In the genomic region with DNA sequence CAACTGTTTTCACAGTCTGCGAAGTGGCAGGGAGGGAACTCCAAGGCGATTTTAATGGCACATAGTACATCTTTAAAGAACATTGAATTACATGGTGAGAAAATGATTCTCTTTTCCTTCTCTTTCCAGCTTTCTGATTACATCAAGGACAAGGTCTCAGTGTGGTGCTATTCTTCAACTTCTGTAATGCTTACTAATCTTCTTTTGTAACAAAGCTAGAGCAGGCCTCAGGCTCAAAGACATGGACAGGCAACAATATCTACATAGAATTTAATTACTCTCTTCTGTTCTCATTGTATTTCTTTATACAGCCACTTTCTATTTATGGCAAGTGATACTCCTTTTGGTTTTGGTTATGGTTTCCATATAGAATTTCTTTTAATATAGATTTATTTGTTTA, we compare ENCODE assay signal across 15 cellular contexts. TPM values are rescaled to one million over a fixed set of nuclear protein-coding genes. Genes with fewer than 3 reads are reported as not detected.
DNase-seq lines count a peak whose midpoint lies in the region; ATAC-seq and TF ChIP-seq lines count a peak whose summit lies in the region.
"Had no signal": no experiment of that assay in that cellular context is flagged by ENCODE, and none has a peak within 500 bp of the region (broad histone marks: within the 10 kb centered on the region; RNA-seq: fewer than 3 reads in every experiment).

No MANE protein-coding gene starts in this region.

- H3K9me3 Mint-ChIP-seq in brain (peaks cover 0 to 17% (median 0%) of the 10 kb centered on the region in 5 experiments), nephron (peaks cover 24% of the 10 kb centered on the region)
- H3K9me3 Mint-ChIP-seq: CD4-positive, alpha-beta T cell had no signal

- TF ChIP-seq POLR2A in heart left ventricle (IDR thresholded peaks at IDR 0.05): no peak

- intact Hi-C loops in heart left ventricle (cut with DNase I): loop anchor here in 1 of 10 donors (5.0 kb wide), 1 partner anchor 44 kb away; no protein-coding TSS in a partner anchor

- H3K4me1 ChIP-seq in cardiac muscle cell (ENCODE audit: low read depth): peaks cover 31% of the 10 kb centered on the region
- peaks cover 0 to 18% (median 6%) of the 10 kb centered on the region in 12 donors for H3K4me1 ChIP-seq in heart left ventricle
- H3K4me1 ChIP-seq: A549 had no signal

- DNase-seq in cardiac muscle cell (ENCODE audit: low read depth in 1 of 2, low spot score in 1 of 2) (no peak), heart left ventricle (no peak), foreskin fibroblast (no peak), hepatic stellate cell (ENCODE audit: low spot score) (no peak), caudate nucleus (lab: John Stamatoyannopoulos, UW) (no peak)
- DNase-seq: AML-193; Caco-2; CD4-positive, alpha-beta T cell; H9 had no signal

- H3K4me3 Mint-ChIP-seq in brain (no peak overlapping the region), nephron (no peak overlapping the region)
- H3K4me3 Mint-ChIP-seq: CD4-positive, alpha-beta T cell; H9 had no signal

- peak overlapping the region in 4 of 5 experiments; percentile 24 to 45 (median 36) for H3K27ac Mint-ChIP-seq in brain
- H3K27ac Mint-ChIP-seq in nephron: peak overlapping the region in 2 of 3 experiments; percentile 17 to 42
- H3K27ac Mint-ChIP-seq: CD4-positive, alpha-beta T cell; H9 had no signal

- H3K27me3 Mint-ChIP-seq in brain: no peaks in the 10 kb centered on the region
- H3K27me3 Mint-ChIP-seq in nephron (ENCODE audit: low read depth): peaks cover 3% of the 10 kb centered on the region
- H3K27me3 Mint-ChIP-seq: CD4-positive, alpha-beta T cell had no signal

- H3K4me3 ChIP-seq in cardiac muscle cell (no peak overlapping the region), heart left ventricle (no peak overlapping the region), foreskin fibroblast (ENCODE audit: low read depth in 1 of 2, low read length in 2 of 2) (no peak overlapping the region)
- H3K4me3 ChIP-seq: A549 had no signal

- H3K36me3 ChIP-seq in cardiac muscle cell (no peaks in the 10 kb centered on the region), heart left ventricle (no peaks in the 10 kb centered on the region)

- H3K9me3 ChIP-seq in cardiac muscle cell (ENCODE audit: low read depth) (no peaks in the 10 kb centered on the region), heart left ventricle (no peaks in the 10 kb centered on the region)
- H3K9me3 ChIP-seq: A549, Caco-2 had no signal

- H3K27ac ChIP-seq in cardiac muscle cell (peak overlapping the region; percentile 89), heart left ventricle (no peak overlapping the region), caudate nucleus (ENCODE audit: low read depth, low read length) (no peak overlapping the region)
- H3K27ac ChIP-seq: 22Rv1, A549, C4-2B had no signal

- no peak for ATAC-seq in heart left ventricle
- ATAC-seq in HG03354 (IDR thresholded peaks at IDR 0.05; ENCODE audit: poor library complexity, severe bottlenecking, unreplicated experiment): no peak
- ATAC-seq: A549 had no signal

- TF ChIP-seq CTCF in cardiac muscle cell (IDR thresholded peaks at IDR 0.05; ENCODE audit: low read depth, low read length) (no peak), heart left ventricle (IDR thresholded peaks at IDR 0.05) (no peak), brain (conservative IDR thresholded peaks at IDR 0.05) (no peak), nephron (IDR thresholded peaks at IDR 0.05; ENCODE audit: unreplicated experiment in 3 of 3) (no peak), foreskin fibroblast (IDR thresholded peaks at IDR 0.05; ENCODE audit: low read depth, low read length) (no peak)

- H3K27me3 ChIP-seq in cardiac muscle cell (no peaks in the 10 kb centered on the region), heart left ventricle (peaks cover 0 to 31% (median 0%) of the 10 kb centered on the region in 9 donors)

- 81 to 97% (median 90%) methylated on average over 2 of the region's 2 CpGs for WGBS in heart left ventricle, 4 donors

- H3K4me1 Mint-ChIP-seq in brain (peaks cover 33% of the 10 kb centered on the region), nephron (peaks cover 30% of the 10 kb centered on the region)

- H3K36me3 Mint-ChIP-seq in brain (no peaks in the 10 kb centered on the region), nephron (ENCODE audit: low read depth) (peaks cover 5% of the 10 kb centered on the region)

RNA-seq across cellular contexts. Expression of gene RTL5, which starts 48.4 kb away (rescaled TPM):
- total RNA-seq in cardiac muscle cell (9.0 and 11.6 TPM in 2 replicates), heart left ventricle (1 to 10 TPM; 1.2 to 6.0 (median 2.7) TPM)
- polyA plus RNA-seq in cardiac muscle cell (8.3 and 10.4 TPM in 2 replicates), heart left ventricle (1 to 10 TPM; 1.5 to 1.6 TPM), brain (ENCODE audit: insufficient read depth, low read depth, low replicate concordance) (38.0 TPM)
